ENCODE assay signal across 8 cellular contexts in genomic region chr14:91140672-91141071, GRCh38. TPM values are rescaled to one million over a fixed set of nuclear protein-coding genes. Genes with fewer than 3 reads are reported as not detected.
DNase-seq lines count a peak whose midpoint lies in the region; ATAC-seq, FAIRE-seq and TF ChIP-seq lines count a peak whose summit lies in the region.

No MANE protein-coding gene starts in this region.

- H3K79me1 ChIP-seq in H9 (ENCODE audit: insufficient read depth, low read depth, low read length, poor library complexity, severe bottlenecking), result no peaks in the 10 kb centered on the region

- H2BK20ac ChIP-seq in H9 (ENCODE audit: low read depth, low read length, poor library complexity, severe bottlenecking), result no peak overlapping the region

- no peak overlapping the region for H3K4ac ChIP-seq in H9 (ENCODE audit: low read depth, low read length)

- H3K27ac ChIP-seq in H9 (ENCODE audit: insufficient read length, low read depth, low read length) (no peak overlapping the region), HepG2 (ENCODE audit: extremely low read length, insufficient read depth, low read length) (no peak overlapping the region)

- no CpG with 5 or more reads among the region's 3 CpGs for WGBS in H9 (ENCODE audit: extremely low coverage, insufficient read length, low lambda C conversion rate)
- WGBS in HepG2 (ENCODE audit: low lambda C conversion rate), result 100% methylated on average over 3 of the region's 3 CpGs

- FAIRE-seq in HepG2 (lab: Jason Lieb, UNC), result peak; percentile 58

- H4K8ac ChIP-seq in H9 (replicated peaks; ENCODE audit: insufficient read length, low read depth, low read length), result no peak overlapping the region

- no peak overlapping the region for H2AFZ ChIP-seq in H9 (ENCODE audit: low read length)
- H2AFZ ChIP-seq in HepG2 (ENCODE audit: low read length), result no peak overlapping the region

- no peak overlapping the region for H3K4me2 ChIP-seq in H9 (ENCODE audit: insufficient read depth, insufficient read length, low read length)
- no peak overlapping the region for H3K4me2 ChIP-seq in HepG2 (ENCODE audit: low read depth, low read length)

- H3K9ac ChIP-seq in H9 (ENCODE audit: extremely low read depth, insufficient read length, low read length) (no peak overlapping the region), HepG2 (ENCODE audit: insufficient read depth, low read depth, low read length) (no peak overlapping the region)

- no peak overlapping the region for H2BK5ac ChIP-seq in H9 (ENCODE audit: insufficient read length, low read length)

- no peak overlapping the region for H4K91ac ChIP-seq in H9 (ENCODE audit: insufficient read length, low read depth, low read length)

- H2BK12ac ChIP-seq in H9 (ENCODE audit: insufficient read length, low read depth, low read length), result no peak overlapping the region

- H2AK5ac ChIP-seq in H9 (ENCODE audit: insufficient read length, low read length), result no peak overlapping the region

- no TSS peak for BruUV-seq in HepG2 (replicated peaks; lab: Mats Ljungman, UMichigan)

- ATAC-seq in HepG2 (peak; percentile 88), GM19463 (IDR thresholded peaks at IDR 0.05; ENCODE audit: unreplicated experiment) (no peak), HG03280 (IDR thresholded peaks at IDR 0.05; ENCODE audit: unreplicated experiment) (no peak)

- intact Hi-C loops in activated CD4-positive, alpha-beta memory T cell treated with anti-CD3 and anti-CD28 coated beads for 36 hours (cut with micrococcal nuclease), result no loop called here
- intact Hi-C loops in HepG2 (cut with micrococcal nuclease; ENCODE audit: unreplicated experiment), result loop anchor here (1.0 kb wide), 1 partner anchor 237 kb away; no protein-coding TSS in a partner anchor

- no peaks in the 10 kb centered on the region for H3K9me3 ChIP-seq in BE2C
- no peaks in the 10 kb centered on the region for H3K9me3 ChIP-seq in H9 (ENCODE audit: control insufficient read depth, low read depth, low read length)
- no peaks in the 10 kb centered on the region for H3K9me3 ChIP-seq in HepG2 (ENCODE audit: low read length)

- CTCF ChIA-PET in activated CD4-positive, alpha-beta memory T cell treated with anti-CD3 and anti-CD28 coated beads for 36 hours (lab: Charles Lee), result interaction anchor here (2.6 to 3.1 kb wide), 2 partner anchors 33 to 238 kb away, joined by 17 to 19 read pairs; no protein-coding TSS in a partner anchor
- CTCF ChIA-PET in HepG2 (lab: Yijun Ruan, JAX; ENCODE audit: low intra/inter-chr PET ratio, low total read pairs), result interaction anchor here (1.4 kb wide), 1 partner anchor 238 kb away, joined by 7 read pairs; no protein-coding TSS in a partner anchor

- no peak overlapping the region for H3K18ac ChIP-seq in H9 (ENCODE audit: insufficient read length, low read depth, low read length)

- H3K4me3 ChIP-seq in BE2C (ENCODE audit: low read depth, low read length) (no peak overlapping the region), HepG2 (replicated peaks in 1 of 3; ENCODE audit: insufficient read depth in 1 of 3, low read depth in 2 of 3, low read length in 3 of 3) (no peak overlapping the region)

- no peak overlapping the region for H3T11ph ChIP-seq in H9 (ENCODE audit: low read length)

- H3K9me3 Mint-ChIP-seq in H9, result no peaks in the 10 kb centered on the region
- no peaks in the 10 kb centered on the region for H3K9me3 Mint-ChIP-seq in activated CD4-positive, alpha-beta memory T cell treated with anti-CD3 and anti-CD28 coated beads for 36 hours

- no peak overlapping the region for H3K14ac ChIP-seq in H9 (ENCODE audit: insufficient read depth, low read length)

- H3K36me3 Mint-ChIP-seq in H9 (ENCODE audit: insufficient read depth in 1 of 3, low read depth in 3 of 3), result peaks cover 0 to 10% (median 6%) of the 10 kb centered on the region in 3 experiments; a peak in 5 of 7 replicates
- H3K36me3 Mint-ChIP-seq in activated CD4-positive, alpha-beta memory T cell treated with anti-CD3 and anti-CD28 coated beads for 36 hours, result peaks cover 1% of the 10 kb centered on the region

- TF ChIP-seq POLR2A in HepG2 (IDR thresholded peaks at IDR 0.05; ENCODE audit: insufficient read depth in 1 of 2, low read depth in 2 of 2, low read length in 2 of 2), result no peak

- TF ChIP-seq RAD21 in HepG2 (CRISPR knock-in tag; IDR thresholded peaks at IDR 0.05), result no peak

- no peak overlapping the region for H3K4me3 Mint-ChIP-seq in H9
- H3K4me3 Mint-ChIP-seq in activated CD4-positive, alpha-beta memory T cell treated with anti-CD3 and anti-CD28 coated beads for 36 hours, result no peak overlapping the region

- no peaks in the 10 kb centered on the region for H3K27me3 Mint-ChIP-seq in H9 (ENCODE audit: low read depth)
- H3K27me3 Mint-ChIP-seq in activated CD4-positive, alpha-beta memory T cell treated with anti-CD3 and anti-CD28 coated beads for 36 hours, result no peaks in the 10 kb centered on the region

- no peaks in the 10 kb centered on the region for H4K20me1 ChIP-seq in H9 (ENCODE audit: control insufficient read depth, insufficient read depth, insufficient read length)
- H4K20me1 ChIP-seq in HepG2 (ENCODE audit: insufficient read depth, low read length), result no peaks in the 10 kb centered on the region

- no peak overlapping the region for H2BK120ac ChIP-seq in H9 (ENCODE audit: low read depth, low read length, poor library complexity, severe bottlenecking)

- no peak overlapping the region for H2BK15ac ChIP-seq in H9 (ENCODE audit: low read depth, low read length)

- H3K4me1 Mint-ChIP-seq in H9, result peaks cover 13 to 17% of the 10 kb centered on the region in 2 experiments
- peaks cover 54% of the 10 kb centered on the region for H3K4me1 Mint-ChIP-seq in activated CD4-positive, alpha-beta memory T cell treated with anti-CD3 and anti-CD28 coated beads for 36 hours (ENCODE audit: low read depth)

- H3K36me3 ChIP-seq in BE2C (no peaks in the 10 kb centered on the region), HepG2 (replicated peaks in 1 of 2; ENCODE audit: control insufficient read depth in 1 of 2, insufficient read depth in 2 of 2, low read length in 2 of 2) (peaks cover 2 to 18% of the 10 kb centered on the region in 2 experiments)

- H3K27ac Mint-ChIP-seq in H9, result peak overlapping the region in 2 of 3 experiments; percentile 14 to 67; a peak in 2 of 7 replicates
- peak overlapping the region; percentile 46 for H3K27ac Mint-ChIP-seq in activated CD4-positive, alpha-beta memory T cell treated with anti-CD3 and anti-CD28 coated beads for 36 hours

- in situ Hi-C loops in HepG2 (cut with HindIII; ENCODE audit: extremely low pct_ligation_motif_present, low pct_unique_long_range_greater_than_20kb), result loop anchor here (10.0 kb wide), 1 partner anchor 236 kb away; no protein-coding TSS in a partner anchor

- H3K27me3 ChIP-seq in BE2C, result no peaks in the 10 kb centered on the region
- no peaks in the 10 kb centered on the region for H3K27me3 ChIP-seq in H9 (ENCODE audit: insufficient read depth, low read length)
- H3K27me3 ChIP-seq in HepG2 (ENCODE audit: control insufficient read depth in 1 of 2, insufficient read depth in 2 of 2, low read length in 2 of 2), result no peaks in the 10 kb centered on the region

- H3K23me2 ChIP-seq in H9 (ENCODE audit: insufficient read length, low read depth, low read length, poor library complexity, severe bottlenecking), result no peaks in the 10 kb centered on the region

- DNase-seq in BE2C (peak; percentile 30), H9 (peak; percentile 70), HepG2 (ENCODE audit: low spot score) (peak; percentile 55), NK-92 (lab: John Stamatoyannopoulos, UW; ENCODE audit: unreplicated experiment) (no peak), RPMI8226 (no peak)
- DNase-seq in activated CD4-positive, alpha-beta memory T cell treated with anti-CD3 and anti-CD28 coated beads for 36 hours, result peak; percentile 20

- H3K79me2 ChIP-seq in H9 (ENCODE audit: insufficient read depth, low read length) (no peaks in the 10 kb centered on the region), HepG2 (ENCODE audit: insufficient read depth, low read length) (no peaks in the 10 kb centered on the region)

- no peak overlapping the region for H3K23ac ChIP-seq in H9 (ENCODE audit: insufficient read length, low read depth, low read length)

- POLR2A ChIA-PET in activated CD4-positive, alpha-beta memory T cell treated with anti-CD3 and anti-CD28 coated beads for 36 hours (lab: Charles Lee), result no interaction called here
- POLR2A ChIA-PET in HepG2 (lab: Yijun Ruan, JAX), result no interaction called here

- no peaks in the 10 kb centered on the region for H3K4me1 ChIP-seq in BE2C
- H3K4me1 ChIP-seq in H9 (ENCODE audit: insufficient read depth, low read length), result no peaks in the 10 kb centered on the region
- H3K4me1 ChIP-seq in HepG2 (ENCODE audit: insufficient read depth, low read length), result peaks cover 22% of the 10 kb centered on the region

- no peak overlapping the region for H3K56ac ChIP-seq in H9 (ENCODE audit: insufficient read length, low read depth, low read length)

- TF ChIP-seq CTCF in BE2C (IDR thresholded peaks at IDR 0.05; ENCODE audit: low read depth, low read length), result peak; percentile 62
- TF ChIP-seq CTCF in H9 (conservative IDR thresholded peaks at IDR 0.05), result peak; percentile 78
- TF ChIP-seq CTCF in HepG2 (CRISPR knock-in tag; IDR thresholded peaks at IDR 0.05), result peak; percentile 49

- no peak overlapping the region for H4K5ac ChIP-seq in H9 (ENCODE audit: insufficient read length, low read depth, low read length)

- TF ChIP-seq EP300 in HepG2 (IDR thresholded peaks at IDR 0.05; ENCODE audit: low read depth in 2 of 2, low read length in 2 of 2) (no peak), HepG2 (CRISPR knock-in tag; IDR thresholded peaks at IDR 0.05; ENCODE audit: borderline replicate concordance) (no peak)

RNA-seq across cellular contexts. Expression of gene DGLUCY, which starts 26.8 kb away (rescaled TPM):
- polyA plus RNA-seq in BE2C (2012; ENCODE audit: insufficient read depth, insufficient read length, low read depth), result 11.9 TPM
- total RNA-seq in H9 (2021) (24.8 and 29.6 TPM in 2 replicates), HepG2 (2016; rRNA removed; fragmentation: Illumina TruSeq; extraction: Trizol) (16.6 and 36.3 TPM in 2 replicates)
- total RNA-seq in activated CD4-positive, alpha-beta memory T cell treated with anti-CD3 and anti-CD28 coated beads for 36 hours, result 10 to 100 TPM; 54.3 to 58.1 TPM
- 7.4 and 10.5 TPM in 2 replicates for total RNA-seq in HepG2 (2016; cell fraction: cytosol; rRNA removed; fragmentation: Illumina TruSeq; extraction: Trizol; ENCODE audit: low read depth)
- total RNA-seq in HepG2 (2016; cell fraction: insoluble cytoplasmic fraction; rRNA removed; fragmentation: Illumina TruSeq; extraction: Trizol), result 19.2 and 33.7 TPM in 2 replicates
- total RNA-seq in HepG2 (2016; cell fraction: membrane; rRNA removed; fragmentation: Illumina TruSeq; extraction: Trizol), result 13.9 and 17.2 TPM in 2 replicates
- total RNA-seq in HepG2 (2016; cell fraction: nucleus; rRNA removed; fragmentation: Illumina TruSeq; extraction: Trizol), result 41.0 and 53.4 TPM in 2 replicates
- polyA plus RNA-seq in HepG2 (2011; rRNA removed), result 14.8 and 18.8 TPM in 2 replicates
- polyA plus RNA-seq in HepG2 (2011; cell fraction: cytosol; rRNA removed), result 10.0 and 10.9 TPM in 2 replicates
- 69.0 and 79.9 TPM in 2 replicates for polyA plus RNA-seq in HepG2 (2011; cell fraction: nucleus; rRNA removed)
- 14.0 and 15.8 TPM in 2 replicates for polyA plus RNA-seq in HepG2 (2012)
- polyA plus RNA-seq in HepG2 (2016; cell fraction: cytosol; fragmentation: Illumina TruSeq; extraction: Trizol; ENCODE audit: low read depth), result 7.4 and 8.4 TPM in 2 replicates
- 12.6 and 15.7 TPM in 2 replicates for polyA plus RNA-seq in HepG2 (2016; cell fraction: insoluble cytoplasmic fraction; fragmentation: Illumina TruSeq; extraction: Trizol; ENCODE audit: low read depth)
- polyA plus RNA-seq in HepG2 (2016; cell fraction: membrane; fragmentation: Illumina TruSeq; extraction: Trizol; ENCODE audit: low read depth), result 11.4 and 11.6 TPM in 2 replicates
- 45.5 and 47.0 TPM in 2 replicates for polyA plus RNA-seq in HepG2 (2016; cell fraction: nucleus; fragmentation: Illumina TruSeq; extraction: Trizol; ENCODE audit: insufficient read depth, low read depth)
- polyA minus RNA-seq in HepG2 (2011; rRNA and poly(A)+ RNA removed; ENCODE audit: low replicate concordance), result 6.1 and 32.7 TPM in 2 replicates
- 9.4 and 9.6 TPM in 2 replicates for polyA minus RNA-seq in HepG2 (2011; cell fraction: cytosol; rRNA and poly(A)+ RNA removed)
- 44.3 and 59.9 TPM in 2 replicates for polyA minus RNA-seq in HepG2 (2011; cell fraction: nucleus; rRNA and poly(A)+ RNA removed)

Comparison
In these comparisons a context has a peak if more than half of its experiments do, and no peak if none do; other contexts are left out.
1. DNase-seq: peak in BE2C (single experiment), H9 (single experiment), activated CD4-positive, alpha-beta memory T cell treated with anti-CD3 and anti-CD28 coated beads for 36 hours (single experiment) and HepG2 (single experiment); none in NK-92 (single experiment) and RPMI8226 (single experiment).
2. Peak in every context shown above with its lines, with median percentiles within 50 percentile points of each other: CTCF ChIP-seq.